Comparison of ENCODE assay signal across 10 cellular contexts in genomic region chr1:202023033-202023433, GRCh38. TPM values are rescaled to one million over a fixed set of nuclear protein-coding genes. Genes with fewer than 3 reads are reported as not detected.
DNase-seq lines count a peak whose midpoint lies in the region; ATAC-seq, FAIRE-seq and TF ChIP-seq lines count a peak whose summit lies in the region.
"Had no signal": no experiment of that assay in that cellular context is flagged by ENCODE, and none has a peak within 500 bp of the region (broad histone marks: within the 10 kb centered on the region; RNA-seq: fewer than 3 reads in every experiment).

No MANE protein-coding gene starts in this region.

- H3K9me2 ChIP-seq in PC-3 (replicated peaks; ENCODE audit: low read length): no peaks in the 10 kb centered on the region

- H3K36me3 ChIP-seq in PC-3 (ENCODE audit: low read depth, low read length) (no peaks in the 10 kb centered on the region), kidney (ENCODE audit: control insufficient read depth in 1 of 2, insufficient read depth in 2 of 2, low read length in 2 of 2) (no peaks in the 10 kb centered on the region)

- H3K4me1 ChIP-seq in PC-3 (ENCODE audit: insufficient read depth, low read length) (peaks cover 42% of the 10 kb centered on the region), kidney (ENCODE audit: control insufficient read depth in 1 of 2, insufficient read depth in 1 of 2, low read depth in 1 of 2, low read length in 2 of 2) (peaks cover under 1 to 12% of the 10 kb centered on the region in 2 donors)

- BruUV-seq in PC-3 (replicated peaks; lab: Mats Ljungman, UMichigan): no TSS peak

- H3K4me3 Mint-ChIP-seq in CD4-positive, alpha-beta T cell: no peak overlapping the region

- intact Hi-C loops in Right ventricle myocardium superior (cut with DNase I) (no loop called here), cardiac septum (cut with DNase I) (no loop called here), PC-3 (cut with micrococcal nuclease) (no loop called here), kidney (cut with DNase I) (no loop called here)
- intact Hi-C loops in CD4-positive, alpha-beta T cell (cut with DNase I, micrococcal nuclease): no loop called here

- no peaks in the 10 kb centered on the region for H3K27me3 ChIP-seq in PC-3 (ENCODE audit: low read length)
- H3K27me3 ChIP-seq in CD4-positive, alpha-beta T cell (ENCODE audit: control insufficient read depth, insufficient read depth, low read length): no peaks in the 10 kb centered on the region

- ATAC-seq in Right ventricle myocardium superior (ENCODE audit: poor library complexity) (peak; percentile 46), PC-3 (peak; percentile 25)
- no peak for ATAC-seq in CD4-positive, alpha-beta T cell (ENCODE audit: poor library complexity)

- CTCF ChIA-PET in PC-3 (lab: Charles Lee): interaction anchor here (0.6 kb wide), 1 partner anchor 40 kb away, joined by 4 read pairs; no protein-coding TSS in a partner anchor
- CTCF ChIA-PET in CD4-positive, alpha-beta T cell (lab: Charles Lee): no interaction called here

- peak overlapping the region; percentile 68 for H3K4me2 ChIP-seq in PC-3 (ENCODE audit: low read length)

- no peak for TF ChIP-seq CTCF in PC-3 (conservative IDR thresholded peaks at IDR 0.05; ENCODE audit: low read depth, low read length)
- TF ChIP-seq CTCF in kidney (IDR thresholded peaks at IDR 0.05; ENCODE audit: borderline replicate concordance, extremely low read depth, insufficient read depth): no peak
- no peak for TF ChIP-seq CTCF in CD4-positive, alpha-beta T cell (IDR thresholded peaks at IDR 0.05)

- H3K9me3 Mint-ChIP-seq in CD4-positive, alpha-beta T cell: no peaks in the 10 kb centered on the region
- H3K9me3 Mint-ChIP-seq: activated T-helper 2 cell treated with anti-CD3 and anti-CD28 coated beads, Interferon-gamma antibody, Interleukin-2, Interleukin-4, amounts not matched to agents 10 μg/mL and 5 μg/mL and 100 μg/mL, durations not matched to agents 14 hours and 24 hours and 36 hours had no signal

- FAIRE-seq in kidney (lab: Jason Lieb, UNC) (no peak), urothelium cell line (lab: Jason Lieb, UNC) (no peak)
- FAIRE-seq: TTC549 had no signal

- H3K4me3 ChIP-seq in PC-3 (ENCODE audit: low read length) (no peak overlapping the region), kidney (ENCODE audit: low read length in 2 of 2) (no peak overlapping the region)

- H3K27me3 Mint-ChIP-seq in CD4-positive, alpha-beta T cell: peaks cover 14% of the 10 kb centered on the region

- H3K9ac ChIP-seq in PC-3 (ENCODE audit: low read length) (peak overlapping the region; percentile 80), kidney (ENCODE audit: low read length in 2 of 2) (no peak overlapping the region)

- H3K9me3 ChIP-seq in PC-3 (ENCODE audit: low read length): no peaks in the 10 kb centered on the region
- H3K9me3 ChIP-seq in kidney (ENCODE audit: control insufficient read depth in 1 of 2, low read length in 2 of 2): no peaks in the 10 kb centered on the region
- no peaks in the 10 kb centered on the region for H3K9me3 ChIP-seq in CD4-positive, alpha-beta T cell (ENCODE audit: control insufficient read depth, low read length)

- DNase-seq in Right ventricle myocardium superior (no peak), cardiac septum (ENCODE audit: low spot score) (no peak), PC-3 (peak; percentile 93), kidney (peak; percentile 93), urothelium cell line (ENCODE audit: low spot score) (peak; percentile 41), cerebellar nuclear complex (lab: John Stamatoyannopoulos, UW) (no peak), OCI-M1 (lab: John Stamatoyannopoulos, UW) (no peak)
- no peak for DNase-seq in CD4-positive, alpha-beta T cell

- no peaks in the 10 kb centered on the region for H3K79me2 ChIP-seq in PC-3 (ENCODE audit: low read length)

- no peaks in the 10 kb centered on the region for H4K20me1 ChIP-seq in PC-3 (ENCODE audit: low read length)

- no peak overlapping the region for H2AFZ ChIP-seq in PC-3 (ENCODE audit: low read length)

- peak overlapping the region; percentile 99 for H3K27ac ChIP-seq in PC-3 (ENCODE audit: low read length)
- H3K27ac ChIP-seq in kidney (ENCODE audit: low read depth in 2 of 2, low read length in 2 of 2): no peak overlapping the region
- H3K27ac ChIP-seq in CD4-positive, alpha-beta T cell (ENCODE audit: low read depth, low read length): no peak overlapping the region

- no peak overlapping the region for H3K27ac Mint-ChIP-seq in CD4-positive, alpha-beta T cell
- H3K27ac Mint-ChIP-seq: activated T-helper 2 cell treated with anti-CD3 and anti-CD28 coated beads, Interferon-gamma antibody, Interleukin-2, Interleukin-4, amounts not matched to agents 10 μg/mL and 5 μg/mL and 100 μg/mL, durations not matched to agents 14 hours and 24 hours and 36 hours had no signal

- H3K36me3 Mint-ChIP-seq in CD4-positive, alpha-beta T cell (ENCODE audit: low read depth): no peaks in the 10 kb centered on the region

- H3K4me1 Mint-ChIP-seq in CD4-positive, alpha-beta T cell (ENCODE audit: low read depth): no peaks in the 10 kb centered on the region

- no peaks in the 10 kb centered on the region for H3F3A ChIP-seq in PC-3 (ENCODE audit: low read length, unreplicated experiment)

- POLR2A ChIA-PET in PC-3 (lab: Charles Lee; ENCODE audit: unreplicated experiment): interaction anchor here (0.5 to 1.2 kb wide), 5 partner anchors 10 to 95 kb away, joined by 3 to 10 read pairs (median 6); partner anchors contain the start of gene ELF3
- POLR2A ChIA-PET in CD4-positive, alpha-beta T cell (lab: Charles Lee): no interaction called here

RNA-seq across cellular contexts. Expression of gene ELF3, which starts 12.6 kb away (rescaled TPM):
- total RNA-seq in Right ventricle myocardium superior (0.65 TPM), cardiac septum (2.0 TPM), PC-3 (2014; rRNA removed) (399 and 460 TPM in 2 replicates), kidney (400 TPM)
- 81.8 TPM for polyA plus RNA-seq in kidney (ENCODE audit: insufficient read depth, low read depth, low replicate concordance)
- total RNA-seq in CD4-positive, alpha-beta T cell: 1 to 10 TPM; 2.0 to 2.7 TPM

RNA-seq across cellular contexts. Expression of gene RNPEP, which starts 40.6 kb away (rescaled TPM):
- 15.4 TPM for total RNA-seq in Right ventricle myocardium superior
- total RNA-seq in cardiac septum: 17.4 TPM
- 64.7 and 74.8 TPM in 2 replicates for total RNA-seq in PC-3 (2014; rRNA removed)
- 54.6 TPM for total RNA-seq in kidney
- 48.7 TPM for polyA plus RNA-seq in kidney (ENCODE audit: insufficient read depth, low read depth, low replicate concordance)
- total RNA-seq in CD4-positive, alpha-beta T cell: 10 to 100 TPM; 19.9 to 20.8 TPM

Comparison
In these comparisons a context has a peak if more than half of its experiments do, and no peak if none do; other contexts are left out.
1. DNase-seq: peak in PC-3 (single experiment), kidney (single experiment) and urothelium cell line (single experiment); none in Right ventricle myocardium superior (single experiment), cardiac septum (single experiment), cerebellar nuclear complex (0 of 2), OCI-M1 (single experiment) and CD4-positive, alpha-beta T cell (0 of 10).
2. RNA of gene ELF3, which starts 12.6 kb away (total RNA-seq): 400 TPM in kidney (single experiment) and 399 to 460 TPM in PC-3; 2.0 to 2.7 TPM in CD4-positive, alpha-beta T cell, 2.0 TPM in cardiac septum (single experiment) and 0.65 TPM in Right ventricle myocardium superior (single experiment); every median in the first group is over 100 times any median in the second.